21 cellular contexts compared by ENCODE assay signal in the genomic region with DNA sequence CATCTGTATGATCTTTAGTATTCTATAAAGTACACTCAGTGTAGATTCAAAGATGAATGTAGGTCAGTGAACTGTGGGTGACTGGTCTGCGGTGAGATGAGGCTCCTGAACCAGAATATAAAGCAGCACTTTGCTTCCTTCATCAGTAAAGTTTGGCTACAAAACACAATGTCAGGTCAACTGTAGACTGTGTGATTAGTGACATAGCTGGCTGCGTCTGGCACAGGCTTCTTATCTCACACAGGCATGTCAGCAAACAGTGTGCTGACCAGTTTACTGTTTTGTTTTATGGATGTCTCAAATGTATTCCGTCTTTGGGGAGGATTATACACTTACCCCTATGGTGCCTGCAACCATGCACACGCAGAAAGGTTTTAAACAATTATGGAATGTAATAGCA.
"Had no signal": no experiment of that assay in that cellular context is flagged by ENCODE, and none has a peak within 500 bp of the region (broad histone marks: within the 10 kb centered on the region; RNA-seq: fewer than 3 reads in every experiment).

No MANE protein-coding gene starts in this region.

- DNase-seq: Kasumi-1, MM.1S, NCI-H1092 treated with DMSO at 0.1 percent for 48 hours, NCI-H1436, NCI-H187, NCI-H2029, NCI-H2081 treated with DMSO at 0.1 percent for 48 hours, NCI-H2171, NCI-H226, NCI-H446, NCI-H510A, NCI-H524 treated with DMSO at 0.1 percent for 48 hours, NCI-H69, NCI-H774, RPMI8226, SHP77 treated with DMSO at 0.1 percent for 48 hours, SJCRH30 had no signal

- H3K9me3 ChIP-seq: SJCRH30 had no signal

- H3K36me3 ChIP-seq: SJCRH30 had no signal

- H3K27ac ChIP-seq: HL-60, KMS-11, SJCRH30 had no signal

- H3K27me3 ChIP-seq: SJCRH30 had no signal

- ATAC-seq: K562, SK-N-SH treated with all-trans-retinoic acid at 6 μM for 48 hours had no signal

- H3K4me3 ChIP-seq: K562, SJCRH30 had no signal

- H3K4me1 ChIP-seq: SJCRH30 had no signal
